In the genomic region with DNA sequence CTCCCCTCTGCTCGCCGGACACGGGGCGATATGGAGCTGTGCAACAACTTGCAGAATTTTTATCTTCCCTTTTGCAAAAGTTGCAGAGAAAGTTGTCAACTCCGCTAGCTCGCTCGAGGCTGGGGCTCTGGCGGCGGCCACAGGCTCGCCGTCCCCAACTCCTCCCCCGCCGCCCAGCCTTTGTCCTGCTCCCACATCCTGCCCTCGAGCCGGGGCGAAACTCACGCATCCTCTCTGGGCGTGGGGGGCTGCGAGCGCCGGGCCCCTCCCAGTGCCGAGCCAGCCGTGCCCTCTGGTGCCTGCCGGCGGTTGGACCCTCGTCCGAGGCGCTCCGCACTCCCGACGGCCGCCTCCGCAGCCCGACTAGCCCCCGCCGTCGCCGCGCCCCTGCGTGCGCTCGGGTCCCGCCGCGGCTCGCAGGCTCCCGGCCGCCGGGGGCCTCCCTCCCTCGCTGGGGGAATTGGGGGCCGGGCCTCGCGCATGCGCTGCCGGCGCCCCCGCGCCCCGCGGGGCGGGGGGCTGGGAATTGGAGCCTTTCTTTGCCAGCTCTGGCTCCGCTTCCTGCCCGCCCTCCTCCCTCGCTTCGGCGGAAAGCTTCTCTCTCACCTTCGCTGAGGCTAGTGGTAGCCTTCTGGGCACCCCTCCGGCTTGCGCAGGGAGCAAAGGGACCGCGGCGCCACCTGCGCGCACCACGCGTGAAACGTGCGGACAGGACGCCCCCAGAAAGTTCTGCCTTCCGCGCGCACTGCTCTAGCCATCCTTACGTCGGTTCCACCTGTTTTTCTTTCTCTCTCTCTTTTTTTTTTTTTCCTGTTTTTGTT, we compare ENCODE assay signal across 8 cellular contexts. TPM values are rescaled to one million over a fixed set of nuclear protein-coding genes. Genes with fewer than 3 reads are reported as not detected.
DNase-seq lines count a peak whose midpoint lies in the region; ATAC-seq and TF ChIP-seq lines count a peak whose summit lies in the region.

A gene with protein sequence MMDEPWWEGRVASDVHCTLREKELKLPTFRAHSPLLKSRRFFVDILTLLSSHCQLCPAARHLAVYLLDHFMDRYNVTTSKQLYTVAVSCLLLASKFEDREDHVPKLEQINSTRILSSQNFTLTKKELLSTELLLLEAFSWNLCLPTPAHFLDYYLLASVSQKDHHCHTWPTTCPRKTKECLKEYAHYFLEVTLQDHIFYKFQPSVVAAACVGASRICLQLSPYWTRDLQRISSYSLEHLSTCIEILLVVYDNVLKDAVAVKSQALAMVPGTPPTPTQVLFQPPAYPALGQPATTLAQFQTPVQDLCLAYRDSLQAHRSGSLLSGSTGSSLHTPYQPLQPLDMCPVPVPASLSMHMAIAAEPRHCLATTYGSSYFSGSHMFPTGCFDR (minus strand): TSS at position 426 of the 821 bp plus-strand sequence. CDS start 641 bp downstream, outside the sequence.

- no peak within 1 kb of the TSS for H3K27ac ChIP-seq in CD4-positive, alpha-beta memory T cell (ENCODE audit: low read depth, low read length)
- H3K27ac ChIP-seq in upper lobe of left lung = peak within 1 kb of the TSS; percentile 77 to 89 (median 86)

- H3K27ac Mint-ChIP-seq in CD4-positive, alpha-beta memory T cell = no peak within 1 kb of the TSS
- peak within 1 kb of the TSS; percentile 86 for H3K27ac Mint-ChIP-seq in mesothelial cell of epicardium

- no peaks in the 10 kb centered on the region for H3K36me3 Mint-ChIP-seq in CD4-positive, alpha-beta memory T cell
- H3K36me3 Mint-ChIP-seq in mesothelial cell of epicardium = peaks cover 3% of the 10 kb centered on the region

- peaks cover 5 to 8% (median 5%) of the 10 kb centered on the region in 4 donors for H3K4me1 Mint-ChIP-seq in CD4-positive, alpha-beta memory T cell
- peaks cover 24% of the 10 kb centered on the region for H3K4me1 Mint-ChIP-seq in mesothelial cell of epicardium

- H3K27me3 Mint-ChIP-seq in CD4-positive, alpha-beta memory T cell = peaks cover 39 to 62% of the 10 kb centered on the region in 2 donors
- H3K27me3 Mint-ChIP-seq in mesothelial cell of epicardium (ENCODE audit: low read depth) = peaks cover 3% of the 10 kb centered on the region

- CTCF ChIA-PET in CD4-positive, alpha-beta memory T cell (lab: Charles Lee; ENCODE audit: partially characterized antibody) = no interaction called here

- no peak for DNase-seq in CD4-positive, alpha-beta memory T cell
- DNase-seq in LoVo (ENCODE audit: low spot score) (peak; percentile 63), SW 1271 (lab: John Stamatoyannopoulos, UW) (peak; percentile 49 to 73), epithelial cell of proximal tubule (ENCODE audit: low read depth) (no peak), mesothelial cell of epicardium (ENCODE audit: low spot score in 2 of 2, unreplicated experiment in 2 of 2) (peak; percentile 67 to 82), upper lobe of left lung (peak; percentile 73 to 93)
- DNase-seq in stimulated activated CD4-positive, alpha-beta T cell treated with anti-CD3 and anti-CD28 coated beads, Interleukin-2, amount 100 ng/mL, for 48 hours = no peak

- H3K4me3 ChIP-seq in CD4-positive, alpha-beta memory T cell (ENCODE audit: low read length in 2 of 2) = no peak within 1 kb of the TSS
- H3K4me3 ChIP-seq in epithelial cell of proximal tubule (ENCODE audit: low read depth, low read length) (peak within 1 kb of the TSS; percentile 70), upper lobe of left lung (peak within 1 kb of the TSS; percentile 68 to 88 (median 80))

- intact Hi-C loops in CD4-positive, alpha-beta memory T cell (cut with micrococcal nuclease) = no loop called here

- no peak for TF ChIP-seq CTCF in epithelial cell of proximal tubule (conservative IDR thresholded peaks at IDR 0.05; ENCODE audit: low read depth, low read length)
- TF ChIP-seq CTCF in mesothelial cell of epicardium (IDR thresholded peaks at IDR 0.05; ENCODE audit: unreplicated experiment) = no peak
- peak in 2 of 6 experiments; percentile 5 to 27 for TF ChIP-seq CTCF in upper lobe of left lung (IDR thresholded peaks at IDR 0.05)

- peak in 3 of 4 donors; percentile 47 to 85 (median 73) for TF ChIP-seq POLR2A in upper lobe of left lung (IDR thresholded peaks at IDR 0.05)

- peaks cover 0 to 2% (median 0%) of the 10 kb centered on the region in 8 donors for H3K9me3 Mint-ChIP-seq in CD4-positive, alpha-beta memory T cell
- no peaks in the 10 kb centered on the region for H3K9me3 Mint-ChIP-seq in mesothelial cell of epicardium

- no peak for TF ChIP-seq EP300 in upper lobe of left lung (IDR thresholded peaks at IDR 0.05)

- POLR2A ChIA-PET in CD4-positive, alpha-beta memory T cell (lab: Charles Lee; ENCODE audit: partially characterized antibody) = no interaction called here

- peaks cover 16% of the 10 kb centered on the region for H3K27me3 ChIP-seq in CD4-positive, alpha-beta memory T cell (ENCODE audit: insufficient read depth, low read length)
- H3K27me3 ChIP-seq in upper lobe of left lung = peaks cover 0 to 2% (median 0%) of the 10 kb centered on the region in 4 donors

- no peaks in the 10 kb centered on the region for H3K36me3 ChIP-seq in CD4-positive, alpha-beta memory T cell (ENCODE audit: insufficient read depth, low read length)
- H3K36me3 ChIP-seq in upper lobe of left lung = peaks cover 0 to 5% (median 2%) of the 10 kb centered on the region in 4 donors

- H3K4me3 Mint-ChIP-seq in CD4-positive, alpha-beta memory T cell = peak within 1 kb of the TSS in 7 of 8 donors; percentile 59 to 86 (median 71)
- peak within 1 kb of the TSS; percentile 96 for H3K4me3 Mint-ChIP-seq in mesothelial cell of epicardium

- no peaks in the 10 kb centered on the region for H3K4me1 ChIP-seq in CD4-positive, alpha-beta memory T cell (ENCODE audit: insufficient read depth, low read length)
- peaks cover 13 to 36% (median 21%) of the 10 kb centered on the region in 4 donors for H3K4me1 ChIP-seq in upper lobe of left lung

- ATAC-seq in GM19395 (IDR thresholded peaks at IDR 0.05; ENCODE audit: unreplicated experiment) (peak; percentile 71), upper lobe of left lung (ENCODE audit: low FRiP score in 2 of 2) (peak; percentile 57 to 75)

- no peaks in the 10 kb centered on the region for H3K9me3 ChIP-seq in CD4-positive, alpha-beta memory T cell (ENCODE audit: control insufficient read depth in 1 of 2, low read length in 2 of 2)
- no peaks in the 10 kb centered on the region for H3K9me3 ChIP-seq in upper lobe of left lung

- WGBS in upper lobe of left lung, 2 donors = 0 to 2% methylated on average over 35 to 40 of the region's 84 CpGs

RNA-seq across cellular contexts. Expression of the gene that starts here (rescaled TPM):
- not detected for total RNA-seq in CD4-positive, alpha-beta memory T cell
- not detected for polyA plus RNA-seq in CD4-positive, alpha-beta memory T cell
- total RNA-seq in epithelial cell of proximal tubule = 13.0 and 17.5 TPM in 2 replicates
- total RNA-seq in mesothelial cell of epicardium = 8.2 to 9.7 TPM (median 8.9 TPM) in 3 replicates
- total RNA-seq in upper lobe of left lung = 10 to 100 TPM; 15.6 to 25.2 (median 21.2) TPM

Comparison
In these comparisons a context has a peak if more than half of its experiments do, and no peak if none do; other contexts are left out.
1. DNase-seq: peak in LoVo (single experiment), SW 1271 (2 of 2), mesothelial cell of epicardium (2 of 2) and upper lobe of left lung (2 of 2); none in CD4-positive, alpha-beta memory T cell (0 of 5), epithelial cell of proximal tubule (single experiment) and stimulated activated CD4-positive, alpha-beta T cell treated with anti-CD3 and anti-CD28 coated beads, Interleukin-2, amount 100 ng/mL, for 48 hours (0 of 2).
2. H3K4me3 ChIP-seq: peak in epithelial cell of proximal tubule (single experiment) and upper lobe of left lung (4 of 4); none in CD4-positive, alpha-beta memory T cell (0 of 2).